8 cellular contexts compared by ENCODE assay signal in the genomic region with DNA sequence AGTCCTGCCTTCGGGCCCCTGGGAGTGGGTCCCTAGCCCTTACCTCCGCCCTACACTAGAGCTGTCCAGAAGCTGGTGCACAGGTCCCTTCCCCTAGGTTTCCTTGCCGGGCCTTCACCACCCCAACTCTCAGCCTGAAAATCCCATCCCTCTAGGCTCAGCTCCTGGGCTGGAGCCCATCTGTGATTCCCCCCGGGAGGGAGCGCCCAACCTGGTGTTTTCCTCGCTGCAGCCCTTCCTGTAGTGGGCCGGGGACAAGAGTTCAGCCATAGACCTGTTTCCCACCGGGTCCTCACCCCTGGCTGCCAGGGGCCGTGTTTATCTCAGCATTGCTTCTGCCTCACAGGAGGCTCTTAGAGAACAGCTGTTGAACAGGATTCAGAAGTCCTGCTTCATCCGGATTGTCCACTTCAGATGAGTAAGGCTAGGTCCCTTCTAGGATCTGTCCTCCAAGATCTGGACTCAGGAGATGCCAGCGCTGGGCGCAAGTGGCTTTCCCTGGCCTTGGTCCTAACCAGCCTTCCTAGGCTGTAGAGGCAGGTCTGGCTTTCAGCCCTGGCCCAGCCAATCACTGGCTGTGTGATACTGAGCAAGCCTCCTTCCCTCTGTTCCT. TPM values are rescaled to one million over a fixed set of nuclear protein-coding genes. Genes with fewer than 3 reads are reported as not detected.
A peak's percentile ranks its signal among the peaks of the same experiment; 100 is the strongest.
DNase-seq lines count a peak whose midpoint lies in the region; ATAC-seq and TF ChIP-seq lines count a peak whose summit lies in the region.

No MANE protein-coding gene starts in this region.

- H3K4me2 ChIP-seq in mammary epithelial cell (ENCODE audit: insufficient read depth, low read depth, low read length) (peak overlapping the region; percentile 98), mesendoderm (ENCODE audit: low read length) (peak overlapping the region; percentile 2)

- no peaks in the 10 kb centered on the region for H3K79me2 ChIP-seq in mammary epithelial cell (ENCODE audit: insufficient read depth, low read length)
- H3K79me2 ChIP-seq in mesendoderm (ENCODE audit: control insufficient read depth, insufficient read depth, low read length), result peaks cover 3% of the 10 kb centered on the region

- H4K5ac ChIP-seq in mesendoderm (ENCODE audit: low read length), result no peak overlapping the region

- in situ Hi-C loops in mammary epithelial cell (cut with MboI; ENCODE audit: low sequenced_read_pairs in 2 of 2), result no loop called here

- H3K9ac ChIP-seq in mammary epithelial cell (ENCODE audit: insufficient read depth, low read length) (no peak overlapping the region), mesendoderm (ENCODE audit: low read length) (peak overlapping the region; percentile 74)

- H3K4me1 ChIP-seq in cardiac muscle cell (ENCODE audit: low read depth) (no peaks in the 10 kb centered on the region), mammary epithelial cell (ENCODE audit: insufficient read depth, low read length) (peaks cover 12% of the 10 kb centered on the region), mesendoderm (ENCODE audit: control insufficient read depth, low read depth, low read length) (peaks cover 11% of the 10 kb centered on the region), urinary bladder (ENCODE audit: insufficient read depth) (peaks cover 2% of the 10 kb centered on the region)

- no peak overlapping the region for H2BK5ac ChIP-seq in mesendoderm (ENCODE audit: low read length)

- H2BK120ac ChIP-seq in mesendoderm (ENCODE audit: low read depth, low read length), result no peak overlapping the region

- H3K27me3 ChIP-seq in cardiac muscle cell, result peaks cover 67% of the 10 kb centered on the region
- no peaks in the 10 kb centered on the region for H3K27me3 ChIP-seq in mammary epithelial cell (ENCODE audit: insufficient read depth, low read length)
- peaks cover 3% of the 10 kb centered on the region for H3K27me3 ChIP-seq in mesendoderm (ENCODE audit: insufficient read depth, low read length, poor library complexity)

- CTCF ChIA-PET in mammary epithelial cell (lab: Charles Lee; ENCODE audit: low non-redundant PET), result no interaction called here

- peak overlapping the region; percentile 88 for H2AFZ ChIP-seq in mammary epithelial cell (ENCODE audit: low read depth, low read length)

- H3K23ac ChIP-seq in mesendoderm (ENCODE audit: low read length), result peak overlapping the region; percentile 74

- BruUV-seq in mammary epithelial cell (replicated peaks; lab: Mats Ljungman, UMichigan), result no TSS peak

- intact Hi-C loops in Right ventricle myocardium superior (cut with DNase I), result no loop called here
- intact Hi-C loops in mammary epithelial cell (cut with micrococcal nuclease), result loop anchor here (2.0 kb wide), 1 partner anchor 35 kb away; no protein-coding TSS in a partner anchor

- TF ChIP-seq CTCF in cardiac muscle cell (IDR thresholded peaks at IDR 0.05; ENCODE audit: low read depth, low read length) (no peak), mammary epithelial cell (conservative IDR thresholded peaks at IDR 0.05 in 1 of 2, IDR thresholded peaks at IDR 0.05 in 1 of 2; ENCODE audit: extremely low read depth in 1 of 2, insufficient read depth in 1 of 2, low read depth in 1 of 2, low read length in 2 of 2) (no peak)

- H3K27ac ChIP-seq in cardiac muscle cell, result no peak overlapping the region
- no peak overlapping the region for H3K27ac ChIP-seq in mammary epithelial cell (ENCODE audit: insufficient read depth, low read depth, low read length)
- H3K27ac ChIP-seq in mesendoderm (ENCODE audit: low read depth, low read length), result no peak overlapping the region
- no peak overlapping the region for H3K27ac ChIP-seq in urinary bladder (ENCODE audit: low read depth)

- H2BK15ac ChIP-seq in mesendoderm (replicated peaks; ENCODE audit: low read depth), result no peak overlapping the region

- H3K56ac ChIP-seq in mesendoderm (ENCODE audit: low read length), result peak overlapping the region; percentile 82

- no peak overlapping the region for H3K18ac ChIP-seq in mesendoderm (ENCODE audit: low read length)

- H3K36me3 ChIP-seq in cardiac muscle cell (no peaks in the 10 kb centered on the region), mammary epithelial cell (ENCODE audit: insufficient read depth, low read length) (no peaks in the 10 kb centered on the region), mesendoderm (ENCODE audit: control insufficient read depth, insufficient read depth, low read length) (no peaks in the 10 kb centered on the region), urinary bladder (ENCODE audit: insufficient read depth) (no peaks in the 10 kb centered on the region)

- dilution Hi-C loops in mammary epithelial cell (cut with HindIII; ENCODE audit: low sequenced_read_pairs), result no loop called here

- DNase-seq in cardiac muscle cell (ENCODE audit: low read depth in 1 of 2, low spot score in 1 of 2) (peak; percentile 5 to 28), Right ventricle myocardium superior (no peak), mammary epithelial cell (no peak), mesendoderm (peak; percentile 30), activated gamma-delta T cell (lab: John Stamatoyannopoulos, UW) (no peak)

- H4K8ac ChIP-seq in mesendoderm (ENCODE audit: low read depth, low read length), result no peak overlapping the region

- ATAC-seq in Right ventricle myocardium superior (ENCODE audit: poor library complexity) (no peak), HG03565 (IDR thresholded peaks at IDR 0.05; ENCODE audit: unreplicated experiment) (no peak), HG02973 (IDR thresholded peaks at IDR 0.05; ENCODE audit: unreplicated experiment) (no peak)

- H3K9me3 ChIP-seq in cardiac muscle cell (ENCODE audit: low read depth) (no peaks in the 10 kb centered on the region), mammary epithelial cell (replicated peaks; ENCODE audit: insufficient read depth, low read length) (no peaks in the 10 kb centered on the region)

- WGBS in mammary epithelial cell (ENCODE audit: low coverage, missing lambda C conversion rate), result 55% methylated on average over 8 of the region's 12 CpGs
- no CpG with 5 or more reads among the region's 12 CpGs for WGBS in mesendoderm (ENCODE audit: extremely low coverage, insufficient coverage, low lambda C conversion rate)
- WGBS in urinary bladder, result 18% methylated on average over 12 of the region's 12 CpGs

- peak overlapping the region; percentile 85 for H3K4me3 ChIP-seq in cardiac muscle cell
- H3K4me3 ChIP-seq in mammary epithelial cell (replicated peaks in 1 of 3; ENCODE audit: insufficient read depth in 1 of 3, low read depth in 2 of 3, low read length in 3 of 3), result peak overlapping the region in 2 of 3 experiments; percentile 53 to 56
- H3K4me3 ChIP-seq in mesendoderm (ENCODE audit: low read length), result peak overlapping the region; percentile 0
- H3K4me3 ChIP-seq in urinary bladder (ENCODE audit: low read depth, low read length), result peak overlapping the region; percentile 76

- peak overlapping the region; percentile 61 for H3K4ac ChIP-seq in mesendoderm (ENCODE audit: low read depth, low read length)

- peaks cover 7% of the 10 kb centered on the region for H3K79me1 ChIP-seq in mesendoderm (ENCODE audit: low read length)

- H4K20me1 ChIP-seq in mammary epithelial cell (ENCODE audit: insufficient read depth, low read length), result no peaks in the 10 kb centered on the region

- H2AK5ac ChIP-seq in mesendoderm (ENCODE audit: low read length), result no peak overlapping the region

RNA-seq across cellular contexts. Expression of a gene that starts 1.0 kb away (rescaled TPM):
- total RNA-seq in cardiac muscle cell (3.2 and 8.6 TPM in 2 replicates), Right ventricle myocardium superior (6.7 TPM), mammary epithelial cell (1 to 10 TPM; 1.2 to 2.1 TPM), urinary bladder (54.9 TPM)
- polyA plus RNA-seq in cardiac muscle cell (9.2 and 15.1 TPM in 2 replicates), mammary epithelial cell (2.4 TPM), urinary bladder (74.7 TPM)
- not detected for polyA minus RNA-seq in mammary epithelial cell
- polyA plus RNA-seq in mesendoderm (2013, experiment 1 of 2), result 9.8 TPM
- polyA plus RNA-seq in mesendoderm (2013, experiment 2 of 2), result 10.0 TPM

RNA-seq across cellular contexts. Expression of a gene that starts 31.7 kb away (rescaled TPM):
- 0.39 TPM in 1 of 2 replicates, not detected in the other for total RNA-seq in cardiac muscle cell
- not detected in 2 replicates for polyA plus RNA-seq in cardiac muscle cell
- total RNA-seq in Right ventricle myocardium superior, result not detected
- not detected for total RNA-seq in mammary epithelial cell
- polyA plus RNA-seq in mammary epithelial cell, result not detected
- not detected for polyA minus RNA-seq in mammary epithelial cell
- polyA plus RNA-seq in mesendoderm (2013, experiment 1 of 2), result 0.44 TPM
- polyA plus RNA-seq in mesendoderm (2013, experiment 2 of 2), result 0.56 TPM
- 1.1 TPM for total RNA-seq in urinary bladder
- polyA plus RNA-seq in urinary bladder, result 0.38 TPM

RNA-seq across cellular contexts. Expression of a gene that starts 53.2 kb away (rescaled TPM):
- total RNA-seq in cardiac muscle cell (236 TPM in 2 replicates), Right ventricle myocardium superior (63.0 TPM), mammary epithelial cell (100 to 1,000 TPM; 130 to 217 TPM), urinary bladder (120 TPM)
- polyA plus RNA-seq in cardiac muscle cell (118 and 147 TPM in 2 replicates), mammary epithelial cell (231 TPM), urinary bladder (210 TPM)
- 60.1 TPM for polyA minus RNA-seq in mammary epithelial cell
- 250 TPM for polyA plus RNA-seq in mesendoderm (2013, experiment 1 of 2)
- polyA plus RNA-seq in mesendoderm (2013, experiment 2 of 2), result 248 TPM

Comparison
In these comparisons a context has a peak if more than half of its experiments do, and no peak if none do; other contexts are left out.
1. DNase-seq: peak in cardiac muscle cell (2 of 2) and mesendoderm (single experiment); none in Right ventricle myocardium superior (single experiment), mammary epithelial cell (single experiment) and activated gamma-delta T cell (single experiment).
2. H3K4me3 ChIP-seq: peak in every context shown above with its lines; median percentile 85 in cardiac muscle cell; 76 in urinary bladder; 54 in mammary epithelial cell; 0 in mesendoderm.